Comparison of ENCODE assay signal across 9 cellular contexts in genomic region chr5:94021246-94021645, GRCh38.
DNase-seq lines count a peak whose midpoint lies in the region; ATAC-seq and TF ChIP-seq lines count a peak whose summit lies in the region.
"Had no signal": no experiment of that assay in that cellular context is flagged by ENCODE, and none has a peak within 500 bp of the region (broad histone marks: within the 10 kb centered on the region; RNA-seq: fewer than 3 reads in every experiment).

No MANE protein-coding gene starts in this region.

- H4K8ac ChIP-seq in H9 (replicated peaks; ENCODE audit: insufficient read length, low read depth, low read length), result no peak overlapping the region

- no peak for TF ChIP-seq CTCF in epithelial cell of esophagus (IDR thresholded peaks at IDR 0.05; ENCODE audit: insufficient read depth, low read depth, low read length, missing control alignments)
- TF ChIP-seq CTCF in H9 (conservative IDR thresholded peaks at IDR 0.05), result no peak

- no peak for ATAC-seq in HG03469 (IDR thresholded peaks at IDR 0.05; ENCODE audit: unreplicated experiment)
- no peak for ATAC-seq in HG03175 (IDR thresholded peaks at IDR 0.05; ENCODE audit: unreplicated experiment)

- H2BK20ac ChIP-seq in H9 (ENCODE audit: low read depth, low read length, poor library complexity, severe bottlenecking), result no peak overlapping the region

- H2BK5ac ChIP-seq in H9 (ENCODE audit: insufficient read length, low read length), result no peak overlapping the region

- peaks cover 14 to 22% of the 10 kb centered on the region in 2 experiments for H3K9me3 Mint-ChIP-seq in H9

- peak; percentile 5 for DNase-seq in NCI-H2171 treated with DMSO at 0.1 percent for 48 hours (lab: John Stamatoyannopoulos, UW)
- DNase-seq in NCI-H2171 (lab: John Stamatoyannopoulos, UW), result no peak
- DNase-seq in NCI-H748 treated with DMSO at 0.1 percent for 48 hours (lab: John Stamatoyannopoulos, UW), result peak; percentile 27
- peak; percentile 80 for DNase-seq in epithelial cell of esophagus (ENCODE audit: low read depth)
- peak; percentile 22 for DNase-seq in pulmonary artery endothelial cell (ENCODE audit: low read depth, low spot score)
- DNase-seq in H9, result no peak
- DNase-seq: AML-193 had no signal

- peaks cover 17 to 21% (median 19%) of the 10 kb centered on the region in 3 experiments; a peak in 6 of 7 replicates for H3K36me3 Mint-ChIP-seq in H9 (ENCODE audit: insufficient read depth in 1 of 3, low read depth in 3 of 3)

- no peak overlapping the region for H3T11ph ChIP-seq in H9 (ENCODE audit: low read length)

- H2AK5ac ChIP-seq in H9 (ENCODE audit: insufficient read length, low read length), result no peak overlapping the region

- no peaks in the 10 kb centered on the region for H3K4me1 ChIP-seq in H9 (ENCODE audit: insufficient read depth, low read length)

- no peak overlapping the region for H2BK12ac ChIP-seq in H9 (ENCODE audit: insufficient read length, low read depth, low read length)

- H4K20me1 ChIP-seq in H9 (ENCODE audit: control insufficient read depth, insufficient read depth, insufficient read length), result no peaks in the 10 kb centered on the region

- peaks cover 0 to 4% of the 10 kb centered on the region in 2 experiments; a peak in 2 of 4 replicates for H3K4me1 Mint-ChIP-seq in H9

- no peak overlapping the region for H3K4me3 Mint-ChIP-seq in H9

- no peak overlapping the region for H3K9ac ChIP-seq in H9 (ENCODE audit: extremely low read depth, insufficient read length, low read length)

- H3K4ac ChIP-seq in H9 (ENCODE audit: low read depth, low read length), result no peak overlapping the region

- no peaks in the 10 kb centered on the region for H3K27me3 ChIP-seq in H9 (ENCODE audit: insufficient read depth, low read length)

- no peak overlapping the region for H4K91ac ChIP-seq in H9 (ENCODE audit: insufficient read length, low read depth, low read length)

- H3K4me2 ChIP-seq in H9 (ENCODE audit: insufficient read depth, insufficient read length, low read length), result no peak overlapping the region

- H3K56ac ChIP-seq in H9 (ENCODE audit: insufficient read length, low read depth, low read length), result no peak overlapping the region

- no peak overlapping the region for H4K5ac ChIP-seq in H9 (ENCODE audit: insufficient read length, low read depth, low read length)

- no CpG with 5 or more reads among the region's 2 CpGs for WGBS in H9 (ENCODE audit: extremely low coverage, insufficient read length, low lambda C conversion rate)

- H3K79me2 ChIP-seq in H9 (ENCODE audit: insufficient read depth, low read length), result no peaks in the 10 kb centered on the region

- no peak overlapping the region for H3K23ac ChIP-seq in H9 (ENCODE audit: insufficient read length, low read depth, low read length)

- H3K79me1 ChIP-seq in H9 (ENCODE audit: insufficient read depth, low read depth, low read length, poor library complexity, severe bottlenecking), result no peaks in the 10 kb centered on the region

- H3K4me3 ChIP-seq in epithelial cell of esophagus (ENCODE audit: low read length), result no peak overlapping the region

- H3K27ac Mint-ChIP-seq in H9, result no peak overlapping the region

- H2AFZ ChIP-seq in H9 (ENCODE audit: low read length), result no peak overlapping the region

- H2BK15ac ChIP-seq in H9 (ENCODE audit: low read depth, low read length), result no peak overlapping the region

- no peak overlapping the region for H3K27ac ChIP-seq in H9 (ENCODE audit: insufficient read length, low read depth, low read length)

- no peaks in the 10 kb centered on the region for H3K27me3 Mint-ChIP-seq in H9 (ENCODE audit: low read depth)

- no peak overlapping the region for H3K14ac ChIP-seq in H9 (ENCODE audit: insufficient read depth, low read length)

- H3K9me3 ChIP-seq in H9 (ENCODE audit: control insufficient read depth, low read depth, low read length), result no peaks in the 10 kb centered on the region

- no peaks in the 10 kb centered on the region for H3K23me2 ChIP-seq in H9 (ENCODE audit: insufficient read length, low read depth, low read length, poor library complexity, severe bottlenecking)

- no peak overlapping the region for H3K18ac ChIP-seq in H9 (ENCODE audit: insufficient read length, low read depth, low read length)

- H2BK120ac ChIP-seq in H9 (ENCODE audit: low read depth, low read length, poor library complexity, severe bottlenecking), result no peak overlapping the region

Comparison
In these comparisons a context has a peak if more than half of its experiments do, and no peak if none do; other contexts are left out.
1. DNase-seq: peak in NCI-H2171 treated with DMSO at 0.1 percent for 48 hours (single experiment), NCI-H748 treated with DMSO at 0.1 percent for 48 hours (single experiment), epithelial cell of esophagus (single experiment) and pulmonary artery endothelial cell (single experiment); none in NCI-H2171 (single experiment) and H9 (single experiment).